ENCODE assay signal across 28 cellular contexts in the genomic region with DNA sequence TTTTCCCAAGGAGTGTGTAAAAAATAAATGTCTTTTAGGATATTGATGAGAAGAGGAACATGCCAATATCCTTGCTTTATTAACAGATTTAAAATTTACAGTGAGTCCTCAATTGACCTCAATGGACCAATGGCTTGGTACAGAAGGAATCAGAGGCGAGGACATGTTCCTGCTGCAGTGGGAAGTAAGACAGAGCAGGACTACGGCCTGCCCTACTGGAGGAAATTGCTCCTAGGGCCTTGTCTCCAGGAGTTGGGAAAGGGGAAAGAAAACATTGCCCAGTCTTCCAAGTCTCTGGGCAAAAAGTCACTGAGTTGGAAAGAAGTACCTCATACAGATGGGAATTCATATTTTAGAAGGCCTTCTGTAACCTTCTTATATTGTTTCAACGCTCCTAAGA. TPM values are rescaled to one million over a fixed set of nuclear protein-coding genes. Genes with fewer than 3 reads are reported as not detected.
"Had no signal": no experiment of that assay in that cellular context is flagged by ENCODE, and none has a peak within 500 bp of the region (broad histone marks: within the 10 kb centered on the region; RNA-seq: fewer than 3 reads in every experiment).

No MANE protein-coding gene starts in this region.

- H3K9me3 ChIP-seq: left lung, left ventricle myocardium inferior, lower lobe of right lung, mucosa of descending colon had no signal

- H3K27me3 Mint-ChIP-seq: memory B cell, naive B cell had no signal

- DNase-seq: hippocampal formation, hypothalamus, immature natural killer cell, islet precursor cell, kidney, kidney glomerular epithelial cell, left cardiac atrium, left colon, left lung, left ventricle myocardium inferior, left ventricle myocardium superior, lower lobe of right lung, mammary epithelial cell, mesenchymal stem cell, mesendoderm, midbrain, mucosa of descending colon, naive B cell had no signal

- H3K4me3 ChIP-seq: hepatocyte, left lung, left ventricle myocardium inferior, lower lobe of right lung, lung, mucosa of descending colon had no signal

- ATAC-seq: left cardiac atrium, left colon, left lobe of liver, left lung, left ventricle myocardium superior, lower lobe of right lung, mucosa of descending colon had no signal

- H3K4me2 ChIP-seq: hepatocyte had no signal

- H3K79me2 ChIP-seq: hepatocyte had no signal

- H3K4me3 Mint-ChIP-seq: immature natural killer cell, memory B cell, mesothelial cell of epicardium, naive B cell had no signal

- H3K27me3 ChIP-seq: hepatocyte, left lung had no signal

- H3K27ac Mint-ChIP-seq: immature natural killer cell, memory B cell, mesothelial cell of epicardium, naive B cell had no signal

- H3K4me1 ChIP-seq: left lung, left ventricle myocardium inferior, lower lobe of right lung had no signal

- H3K27ac ChIP-seq: hepatocyte, left lung, left ventricle myocardium inferior, lower lobe of right lung had no signal

- H3K9me3 Mint-ChIP-seq: immature natural killer cell, memory B cell, naive B cell had no signal

- H3K4me1 Mint-ChIP-seq: immature natural killer cell, memory B cell, mesothelial cell of epicardium, naive B cell had no signal

- H2AFZ ChIP-seq: hepatocyte had no signal

RNA-seq across cellular contexts. Expression of gene UGT3A2, which starts 33.1 kb away (rescaled TPM):
- total RNA-seq: left colon, left ventricle myocardium inferior, left ventricle myocardium superior, lower lobe of right lung, lung microvascular endothelial cell, mammary epithelial cell, mesenteric fat pad, mononuclear cell, mucosa of gallbladder, myocyte had no signal
- polyA plus RNA-seq: mammary epithelial cell had no signal
